In genomic region chr10:102394801-102395676, GRCh38 we compare ENCODE assay signal across 7 cellular contexts. TPM values are rescaled to one million over a fixed set of nuclear protein-coding genes. Genes with fewer than 3 reads are reported as not detected.
DNase-seq lines count a peak whose midpoint lies in the region; ATAC-seq, FAIRE-seq and TF ChIP-seq lines count a peak whose summit lies in the region.

No MANE protein-coding gene starts in this region.

- peaks cover 0 to 15% (median 2%) of the 10 kb centered on the region in 4 donors for H3K4me1 ChIP-seq in right lobe of liver

- peak overlapping the region; percentile 95 to 96 (median 96) for H3K27ac ChIP-seq in right lobe of liver

- 0% methylated on average over 9 of the region's 55 CpGs for WGBS in right lobe of liver (ENCODE audit: insufficient coverage, low coverage, low lambda C conversion rate, missing lambda C conversion rate)

- DNase-seq in GM12892 (ENCODE audit: insufficient read length), result peak; percentile 87
- DNase-seq in NCI-H510A (lab: John Stamatoyannopoulos, UW), result peak; percentile 41
- peak; percentile 93 to 94 for DNase-seq in activated CD4-positive, alpha-beta T cell treated with anti-CD3 and anti-CD28 coated beads, Interleukin-2, amount 50 U/mL, for 48 hours
- DNase-seq in dermis microvascular lymphatic vessel endothelial cell (ENCODE audit: low read depth in 2 of 2), result peak; percentile 26 to 91
- peak; percentile 89 to 94 (median 90) for DNase-seq in right lobe of liver
- DNase-seq in stimulated activated CD4-positive, alpha-beta T cell treated with anti-CD3 and anti-CD28 coated beads, Interleukin-2, amount 100 ng/mL, for 48 hours, result peak; percentile 89 to 91

- FAIRE-seq in GM12892 (lab: Jason Lieb, UNC), result peak; percentile 89

- peaks cover 0 to 9% (median 0%) of the 10 kb centered on the region in 4 donors for H3K36me3 ChIP-seq in right lobe of liver

- intact Hi-C loops in right lobe of liver (cut with DNase I), result no loop called here

- H3K27me3 ChIP-seq in right lobe of liver, result no peaks in the 10 kb centered on the region

- ATAC-seq in HG02885 (IDR thresholded peaks at IDR 0.05; ENCODE audit: poor library complexity, unreplicated experiment) (peak; percentile 34), right lobe of liver (peak; percentile 71 to 74 (median 72))

- H3K4me3 ChIP-seq in right lobe of liver, result peak overlapping the region; percentile 50 to 67 (median 67)

- TF ChIP-seq POLR2A in GM12892 (IDR thresholded peaks at IDR 0.05; ENCODE audit: low read depth, low read length), result peak; percentile 3; the same call in 1 of the 2 replicates
- TF ChIP-seq POLR2A in right lobe of liver (IDR thresholded peaks at IDR 0.05), result peak; percentile 82

- no peaks in the 10 kb centered on the region for H3K9me3 ChIP-seq in right lobe of liver

- no peak for TF ChIP-seq CTCF in right lobe of liver (IDR thresholded peaks at IDR 0.05)

RNA-seq across cellular contexts. Expression of gene NFKB2, which starts 0.5 kb away (rescaled TPM):
- polyA plus RNA-seq in GM12892 (2012; ENCODE audit: missing spikeins), result 120 TPM
- total RNA-seq in dermis microvascular lymphatic vessel endothelial cell, result 15.3 and 24.0 TPM in 2 replicates
- 10 to 100 TPM in 4 of 6 experiments, 1 to 10 TPM in 2; 7.5 to 46.0 (median 19.4) TPM for total RNA-seq in right lobe of liver

RNA-seq across cellular contexts. Expression of gene PSD, which starts 23.5 kb away (rescaled TPM):
- 2.0 TPM for polyA plus RNA-seq in GM12892 (2012; ENCODE audit: missing spikeins)
- total RNA-seq in dermis microvascular lymphatic vessel endothelial cell (0.26 and 0.63 TPM in 2 replicates), right lobe of liver (1 to 10 TPM in 3 of 6 experiments, under 1 TPM in 3; 0.12 to 4.6 (median 1.3) TPM)

RNA-seq across cellular contexts. Expression of gene FBXL15, which starts 25.6 kb away (rescaled TPM):
- polyA plus RNA-seq in GM12892 (2012; ENCODE audit: missing spikeins), result 0.66 TPM
- total RNA-seq in dermis microvascular lymphatic vessel endothelial cell (5.8 and 8.1 TPM in 2 replicates), right lobe of liver (10 to 100 TPM in 2 of 6 experiments, 1 to 10 TPM in 4; 5.6 to 22.9 (median 9.0) TPM)

RNA-seq across cellular contexts. Expression of gene CUEDC2, which starts 37.3 kb away (rescaled TPM):
- 66.9 TPM for polyA plus RNA-seq in GM12892 (2012; ENCODE audit: missing spikeins)
- 30.6 and 42.2 TPM in 2 replicates for total RNA-seq in dermis microvascular lymphatic vessel endothelial cell
- 10 to 100 TPM; 23.0 to 32.1 (median 26.8) TPM for total RNA-seq in right lobe of liver

RNA-seq across cellular contexts. Expression of gene C10orf95, which starts 56.3 kb away (rescaled TPM):
- polyA plus RNA-seq in GM12892 (2012; ENCODE audit: missing spikeins), result 0.30 TPM
- total RNA-seq in dermis microvascular lymphatic vessel endothelial cell, result under 0.01 TPM in 1 of 2 replicates, not detected in the other
- not detected for total RNA-seq in right lobe of liver

Comparison
In these comparisons a context has a peak if more than half of its experiments do, and no peak if none do; other contexts are left out.
1. Peak in every context shown above with its lines: DNase-seq, ATAC-seq, H3K4me3 ChIP-seq and H3K27ac ChIP-seq.
2. DNase-seq: peak in every context shown above with its lines; median percentile 94 in activated CD4-positive, alpha-beta T cell treated with anti-CD3 and anti-CD28 coated beads, Interleukin-2, amount 50 U/mL, for 48 hours; 90 in right lobe of liver; 90 in stimulated activated CD4-positive, alpha-beta T cell treated with anti-CD3 and anti-CD28 coated beads, Interleukin-2, amount 100 ng/mL, for 48 hours; 87 in GM12892; 58 in dermis microvascular lymphatic vessel endothelial cell; 41 in NCI-H510A.